ENCODE assay signal across 1 cellular context in genomic region chr9:120892177-120892747, GRCh38.
TF ChIP-seq lines count a peak whose summit lies in the region.

No MANE protein-coding gene starts in this region.

TF ChIP-seq in H1, 55 proteins besides CTCF, POLR2A, EP300 and RAD21 (continued from another document):
- no peak for TF ChIP-seq E2F6 (IDR thresholded peaks at IDR 0.05)
